19 cellular contexts compared by ENCODE assay signal in the genomic region with DNA sequence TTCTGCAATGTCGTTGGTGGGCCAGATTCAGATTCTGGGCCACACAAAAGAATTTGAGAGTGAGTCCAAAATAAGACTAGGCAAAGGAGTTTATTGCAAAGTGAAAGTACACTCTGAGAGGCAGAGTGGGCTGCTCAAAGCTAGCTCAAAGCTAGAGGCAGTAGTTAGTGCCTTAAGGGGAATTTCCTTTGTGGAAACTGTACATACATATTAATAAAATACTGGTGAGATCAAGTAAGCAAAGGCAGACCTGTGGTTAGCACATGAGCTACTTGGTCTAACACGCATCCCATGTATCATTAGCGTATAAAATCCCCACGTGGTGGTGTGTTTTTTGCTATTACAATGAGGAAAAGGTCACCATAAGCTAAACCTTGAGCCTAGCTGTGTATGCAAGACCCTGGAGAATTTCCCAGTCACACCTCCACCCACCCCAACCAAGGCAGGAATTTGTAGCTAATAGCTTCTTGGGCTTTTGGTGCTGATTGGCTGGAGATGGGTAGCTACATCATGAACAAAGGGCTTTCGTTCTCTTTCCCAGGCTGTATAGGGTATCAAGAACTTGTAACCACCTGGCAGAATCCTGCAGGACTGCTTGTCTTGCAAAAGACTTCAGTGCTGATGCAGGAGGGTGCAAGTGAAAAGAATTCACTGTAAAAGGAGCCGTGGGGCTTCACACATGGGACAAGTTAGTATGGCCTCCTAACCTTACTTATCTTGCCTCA. TPM values are rescaled to one million over a fixed set of nuclear protein-coding genes. Genes with fewer than 3 reads are reported as not detected.
DNase-seq lines count a peak whose midpoint lies in the region; FAIRE-seq and TF ChIP-seq lines count a peak whose summit lies in the region.
"Had no signal": no experiment of that assay in that cellular context is flagged by ENCODE, and none has a peak within 500 bp of the region (broad histone marks: within the 10 kb centered on the region; RNA-seq: fewer than 3 reads in every experiment).

No MANE protein-coding gene starts in this region.

- no peaks in the 10 kb centered on the region for H3K36me3 ChIP-seq in mesendoderm (ENCODE audit: control insufficient read depth, insufficient read depth, low read length)
- H3K36me3 ChIP-seq: breast epithelium, esophagus squamous epithelium, spleen had no signal

- no peaks in the 10 kb centered on the region for H3K4me1 ChIP-seq in mesendoderm (ENCODE audit: control insufficient read depth, low read depth, low read length)
- H3K4me1 ChIP-seq: breast epithelium, Caco-2, esophagus squamous epithelium, spleen had no signal

- POLR2A ChIA-PET in activated CD4-positive, alpha-beta memory T cell treated with anti-CD3 and anti-CD28 coated beads for 36 hours (lab: Charles Lee), result interaction anchor here (1.2 to 2.6 kb wide), 3 partner anchors 9 to 98 kb away, joined by 4 to 24 read pairs (median 5); partner anchors contain the start of gene TRIM26

- H3K27me3 ChIP-seq in mesendoderm (ENCODE audit: insufficient read depth, low read length, poor library complexity), result no peaks in the 10 kb centered on the region
- no peaks in the 10 kb centered on the region for H3K27me3 ChIP-seq in dorsolateral prefrontal cortex
- H3K27me3 ChIP-seq: breast epithelium, esophagus squamous epithelium, spleen had no signal

- H3K79me1 ChIP-seq in mesendoderm (ENCODE audit: low read length), result no peaks in the 10 kb centered on the region

- no peaks in the 10 kb centered on the region for H3K27me3 Mint-ChIP-seq in activated CD4-positive, alpha-beta memory T cell treated with anti-CD3 and anti-CD28 coated beads for 36 hours

- no peak overlapping the region for H3K23ac ChIP-seq in mesendoderm (ENCODE audit: low read length)

- FAIRE-seq in GM12891 (lab: Jason Lieb, UNC), result peak; percentile 74
- FAIRE-seq: G401.6 had no signal

- CTCF ChIA-PET in activated CD4-positive, alpha-beta memory T cell treated with anti-CD3 and anti-CD28 coated beads for 36 hours (lab: Charles Lee), result interaction anchor here (0.8 to 2.6 kb wide), 8 partner anchors 9 to 226 kb away, joined by 3 to 16 read pairs (median 6); no protein-coding TSS in a partner anchor

- no peak overlapping the region for H3K4me2 ChIP-seq in mesendoderm (ENCODE audit: low read length)

- H2AK5ac ChIP-seq in mesendoderm (ENCODE audit: low read length), result no peak overlapping the region

- H3K18ac ChIP-seq in mesendoderm (ENCODE audit: low read length), result no peak overlapping the region

- DNase-seq in activated T-cell treated with anti-CD3 and anti-CD28 coated beads for 24 hours (ENCODE audit: low read depth) (peak; percentile 11), GM12891 (ENCODE audit: insufficient read length, low spot score) (no peak), mesendoderm (peak; percentile 25), dorsolateral prefrontal cortex (no peak), NCI-H1436 treated with DMSO at 0.1 percent for 48 hours (lab: John Stamatoyannopoulos, UW) (no peak), NCI-H1417 (lab: John Stamatoyannopoulos, UW) (no peak)
- DNase-seq in activated T-cell treated with anti-CD3 and anti-CD28 coated beads, Interleukin-2, amount 50 U/mL, for 1 hour, result no peak
- peak; percentile 37 for DNase-seq in activated CD4-positive, alpha-beta memory T cell treated with anti-CD3 and anti-CD28 coated beads for 36 hours
- DNase-seq: activated CD4-positive, CD25-positive, alpha-beta regulatory T cell; Caco-2; esophagus squamous epithelium; naive B cell; NCI-H1694; NCI-H2227 treated with DMSO at 0.1 percent for 48 hours; SHP77; spleen had no signal

- H3K4me1 Mint-ChIP-seq in activated CD4-positive, alpha-beta memory T cell treated with anti-CD3 and anti-CD28 coated beads for 36 hours (ENCODE audit: low read depth), result peaks cover 19% of the 10 kb centered on the region
- H3K4me1 Mint-ChIP-seq: naive B cell had no signal

- intact Hi-C loops in activated CD4-positive, alpha-beta memory T cell treated with anti-CD3 and anti-CD28 coated beads for 36 hours (cut with micrococcal nuclease), result no loop called here
- intact Hi-C loops in dorsolateral prefrontal cortex (cut with DNase I), result no loop called here

- no peak overlapping the region for H3K56ac ChIP-seq in mesendoderm (ENCODE audit: low read length)

- H3K4ac ChIP-seq in mesendoderm (ENCODE audit: low read depth, low read length), result no peak overlapping the region

- H3K27ac ChIP-seq in mesendoderm (ENCODE audit: low read depth, low read length) (no peak overlapping the region), dorsolateral prefrontal cortex (no peak overlapping the region)
- H3K27ac ChIP-seq: breast epithelium, esophagus squamous epithelium had no signal

- peaks cover 13% of the 10 kb centered on the region for H3K9me3 Mint-ChIP-seq in activated CD4-positive, alpha-beta memory T cell treated with anti-CD3 and anti-CD28 coated beads for 36 hours

- no peak overlapping the region for H4K8ac ChIP-seq in mesendoderm (ENCODE audit: low read depth, low read length)

- TF ChIP-seq CTCF in dorsolateral prefrontal cortex (IDR thresholded peaks at IDR 0.05 in 54 of 56, conservative IDR thresholded peaks at IDR 0.05 in 2 of 56; ENCODE audit: low read depth in 1 of 56, partially characterized antibody in 56 of 56), result no peak

- TF ChIP-seq POLR2A in GM12891 (IDR thresholded peaks at IDR 0.05; ENCODE audit: low read depth, low read length), result peak; percentile 53; the same call in 1 of the 2 replicates

- H3K9ac ChIP-seq in mesendoderm (ENCODE audit: low read length), result no peak overlapping the region

- H4K5ac ChIP-seq in mesendoderm (ENCODE audit: low read length), result no peak overlapping the region

- H3K79me2 ChIP-seq in mesendoderm (ENCODE audit: control insufficient read depth, insufficient read depth, low read length), result no peaks in the 10 kb centered on the region

- H3K4me3 ChIP-seq in mesendoderm (ENCODE audit: low read length) (no peak overlapping the region), dorsolateral prefrontal cortex (no peak overlapping the region)
- H3K4me3 ChIP-seq: breast epithelium, esophagus squamous epithelium, lung, spleen had no signal

- H2BK5ac ChIP-seq in mesendoderm (ENCODE audit: low read length), result no peak overlapping the region

- peak overlapping the region; percentile 78 for H3K27ac Mint-ChIP-seq in activated CD4-positive, alpha-beta memory T cell treated with anti-CD3 and anti-CD28 coated beads for 36 hours

- WGBS in mesendoderm (ENCODE audit: extremely low coverage, insufficient coverage, low lambda C conversion rate), result no CpG with 5 or more reads among the region's 6 CpGs

- no peak overlapping the region for H2BK120ac ChIP-seq in mesendoderm (ENCODE audit: low read depth, low read length)

- peak overlapping the region; percentile 66 for H3K4me3 Mint-ChIP-seq in activated CD4-positive, alpha-beta memory T cell treated with anti-CD3 and anti-CD28 coated beads for 36 hours
- H3K4me3 Mint-ChIP-seq: naive B cell had no signal

- H3K36me3 Mint-ChIP-seq in activated CD4-positive, alpha-beta memory T cell treated with anti-CD3 and anti-CD28 coated beads for 36 hours, result peaks cover 6% of the 10 kb centered on the region

- H2BK15ac ChIP-seq in mesendoderm (replicated peaks; ENCODE audit: low read depth), result no peak overlapping the region

TF ChIP-seq in GM12891, 5 proteins besides CTCF, POLR2A, EP300 and RAD21:
- TF ChIP-seq POU2F2 (IDR thresholded peaks at IDR 0.05; ENCODE audit: low read depth, low read length) (no peak), PAX5 (IDR thresholded peaks at IDR 0.05; ENCODE audit: insufficient read depth, low read length, severe bottlenecking) (no peak), TAF1 (IDR thresholded peaks at IDR 0.05; ENCODE audit: low read depth, low read length) (no peak), POLR2AphosphoS5 (IDR thresholded peaks at IDR 0.05; ENCODE audit: low read depth, low read length) (peak; percentile 68; the same call in 1 of the 2 replicates), SPI1 (IDR thresholded peaks at IDR 0.05; ENCODE audit: low read depth, low read length) (no peak)

RNA-seq across cellular contexts. Expression of gene TRIM26, which starts 14.7 kb away (rescaled TPM):
- polyA plus RNA-seq in GM12891 (2012; ENCODE audit: low read depth, missing spikeins), result 42.8 TPM
- 10 to 100 TPM; 64.3 to 65.1 TPM for total RNA-seq in activated CD4-positive, alpha-beta memory T cell treated with anti-CD3 and anti-CD28 coated beads for 36 hours
- polyA plus RNA-seq in mesendoderm (2013, experiment 1 of 2), result 15.2 TPM
- polyA plus RNA-seq in mesendoderm (2013, experiment 2 of 2), result 16.0 TPM
- 10 to 100 TPM; 22.4 to 51.1 (median 31.6) TPM for total RNA-seq in dorsolateral prefrontal cortex

Comparison
In these comparisons a context has a peak if more than half of its experiments do, and no peak if none do; other contexts are left out.
1. DNase-seq: peak in activated T-cell treated with anti-CD3 and anti-CD28 coated beads for 24 hours (single experiment), activated CD4-positive, alpha-beta memory T cell treated with anti-CD3 and anti-CD28 coated beads for 36 hours (single experiment) and mesendoderm (single experiment); none in activated T-cell treated with anti-CD3 and anti-CD28 coated beads, Interleukin-2, amount 50 U/mL, for 1 hour (single experiment), GM12891 (single experiment), dorsolateral prefrontal cortex (0 of 10), NCI-H1436 treated with DMSO at 0.1 percent for 48 hours (single experiment) and NCI-H1417 (0 of 3).